ENCODE assay signal across 14 cellular contexts in the genomic region with DNA sequence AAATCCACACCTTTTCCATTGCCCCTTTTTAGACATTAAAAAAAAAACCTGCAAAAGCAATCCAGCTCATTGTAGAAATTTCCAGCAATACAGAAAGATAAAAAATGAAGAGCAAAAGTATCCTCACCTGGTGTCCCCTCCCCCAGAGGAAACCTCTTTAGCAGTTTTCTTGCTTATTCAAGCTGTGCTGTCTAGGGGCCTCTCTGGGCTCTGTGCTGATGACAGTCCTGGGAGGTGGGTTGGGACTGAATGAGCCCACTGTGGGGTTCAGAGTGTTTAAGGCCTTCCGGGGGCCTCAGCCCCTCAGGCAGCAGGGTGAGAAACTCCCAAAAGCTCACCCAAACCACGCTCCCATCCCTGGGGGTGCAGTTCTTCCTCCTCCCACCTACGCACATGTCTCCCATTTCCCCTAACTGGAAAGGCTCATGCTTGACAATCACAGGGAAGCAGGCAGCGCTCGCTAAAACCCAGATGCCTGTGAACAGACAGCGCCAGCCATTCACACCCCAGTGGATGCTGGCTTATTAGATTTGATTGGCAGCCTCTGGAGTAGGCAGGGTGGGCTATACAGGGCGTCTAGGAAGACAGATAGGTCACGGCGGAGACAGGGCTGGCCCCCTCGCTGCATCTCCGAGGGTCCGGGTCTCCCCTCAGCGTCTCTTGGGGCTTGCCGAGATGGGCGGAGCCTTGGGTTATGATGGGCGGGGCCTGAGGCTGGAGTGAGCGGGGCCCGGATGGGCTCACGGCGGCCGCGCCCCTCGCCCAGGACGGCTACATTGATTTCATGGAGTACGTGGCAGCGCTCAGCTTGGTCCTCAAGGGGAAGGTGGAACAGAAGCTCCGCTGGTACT. TPM values are rescaled to one million over a fixed set of nuclear protein-coding genes. Genes with fewer than 3 reads are reported as not detected.
DNase-seq lines count a peak whose midpoint lies in the region; ATAC-seq and TF ChIP-seq lines count a peak whose summit lies in the region.
"Had no signal": no experiment of that assay in that cellular context is flagged by ENCODE, and none has a peak within 500 bp of the region (broad histone marks: within the 10 kb centered on the region; RNA-seq: fewer than 3 reads in every experiment).

No MANE protein-coding gene starts in this region.

- no peak for DNase-seq in activated T-cell treated with anti-CD3 and anti-CD28 coated beads, Interleukin-2, amount 50 U/mL, for 4 hours
- no peak for DNase-seq in hepatocyte (ENCODE audit: low spot score)
- peak; percentile 85 for DNase-seq in retina
- DNase-seq in vagina (ENCODE audit: extremely low spot score in 2 of 2) = no peak
- no peak for DNase-seq in NCI-H1092 treated with DMSO at 0.1 percent for 48 hours (lab: John Stamatoyannopoulos, UW)
- no peak for DNase-seq in H4 (ENCODE audit: low spot score)
- no peak for DNase-seq in HK-2 (ENCODE audit: unreplicated experiment)
- DNase-seq: cerebellar nuclear complex, mammary epithelial cell, NCI-H82, right lobe of liver, SW 1271 had no signal

- H3K9me3 ChIP-seq in HUES6 (ENCODE audit: control insufficient read depth, insufficient read depth, low read depth, low read length) = no peaks in the 10 kb centered on the region
- no peaks in the 10 kb centered on the region for H3K9me3 ChIP-seq in hepatocyte (ENCODE audit: low read depth)
- H3K9me3 ChIP-seq in vagina = no peaks in the 10 kb centered on the region
- H3K9me3 ChIP-seq: right lobe of liver had no signal

- H3K4me1 Mint-ChIP-seq in activated T-cell treated with anti-CD3 and anti-CD28 coated beads, Interleukin-2, amount 50 U/mL, for 4 hours (ENCODE audit: low read depth) = peaks cover 3% of the 10 kb centered on the region

- peaks cover 28% of the 10 kb centered on the region for H3K4me1 ChIP-seq in HUES6 (ENCODE audit: control insufficient read depth, insufficient read depth, low read length)
- no peaks in the 10 kb centered on the region for H3K4me1 ChIP-seq in hepatocyte (ENCODE audit: insufficient read depth)
- H3K4me1 ChIP-seq in vagina = no peaks in the 10 kb centered on the region
- H3K4me1 ChIP-seq: right lobe of liver had no signal

- H3K4me3 ChIP-seq in HUES6 (ENCODE audit: low read depth, low read length) (peak overlapping the region; percentile 69), hepatocyte (no peak overlapping the region), vagina (no peak overlapping the region)
- H3K4me3 ChIP-seq: GM12878, right lobe of liver had no signal

- peak overlapping the region; percentile 45 for H3K9ac ChIP-seq in HUES6 (ENCODE audit: low read length)

- no peaks in the 10 kb centered on the region for H4K20me1 ChIP-seq in hepatocyte (ENCODE audit: insufficient read depth, poor library complexity, severe bottlenecking)

- no peaks in the 10 kb centered on the region for H3K9me3 Mint-ChIP-seq in activated T-cell treated with anti-CD3 and anti-CD28 coated beads, Interleukin-2, amount 50 U/mL, for 4 hours

- no peaks in the 10 kb centered on the region for H3K79me2 ChIP-seq in hepatocyte

- H3K4me2 ChIP-seq in hepatocyte = peak overlapping the region; percentile 70

- peak overlapping the region; percentile 1 for H2AFZ ChIP-seq in hepatocyte

- intact Hi-C loops in vagina (cut with DNase I) = no loop called here

- H3K27me3 ChIP-seq in HUES6 (ENCODE audit: control insufficient read depth, insufficient read depth, low read length) (no peaks in the 10 kb centered on the region), hepatocyte (no peaks in the 10 kb centered on the region), vagina (no peaks in the 10 kb centered on the region)
- H3K27me3 ChIP-seq: right lobe of liver had no signal

- TF ChIP-seq POLR2A in vagina (IDR thresholded peaks at IDR 0.05) = no peak

- H3K27ac ChIP-seq in HUES6 (ENCODE audit: low read depth, low read length) = peak overlapping the region; percentile 10; the same call in 1 of the 2 replicates
- no peak overlapping the region for H3K27ac ChIP-seq in hepatocyte
- no peak overlapping the region for H3K27ac ChIP-seq in vagina
- H3K27ac ChIP-seq: right lobe of liver had no signal

- no peaks in the 10 kb centered on the region for H3K36me3 Mint-ChIP-seq in activated T-cell treated with anti-CD3 and anti-CD28 coated beads, Interleukin-2, amount 50 U/mL, for 4 hours (ENCODE audit: insufficient read depth)

- 19% methylated on average over 27 of the region's 27 CpGs for WGBS in hepatocyte (ENCODE audit: low lambda C conversion rate, missing lambda C conversion rate)

- ATAC-seq in activated T-cell treated with anti-CD3 and anti-CD28 coated beads, Interleukin-2, amount 50 U/mL, for 4 hours = peak; percentile 37 to 54
- ATAC-seq: GM12878 had no signal

- H3K9me2 ChIP-seq in hepatocyte (replicated peaks; ENCODE audit: insufficient read depth) = no peaks in the 10 kb centered on the region

- no peaks in the 10 kb centered on the region for H3K36me3 ChIP-seq in HUES6 (ENCODE audit: control insufficient read depth, insufficient read depth, low read length)
- H3K36me3 ChIP-seq in hepatocyte (replicated peaks; ENCODE audit: insufficient read depth, low read depth) = no peaks in the 10 kb centered on the region
- H3K36me3 ChIP-seq in vagina = no peaks in the 10 kb centered on the region
- H3K36me3 ChIP-seq: right lobe of liver had no signal

- no peak overlapping the region for H3K4me3 Mint-ChIP-seq in activated T-cell treated with anti-CD3 and anti-CD28 coated beads, Interleukin-2, amount 50 U/mL, for 4 hours

- no peak for TF ChIP-seq CTCF in hepatocyte (IDR thresholded peaks at IDR 0.05; ENCODE audit: poor library complexity)
- no peak for TF ChIP-seq CTCF in vagina (IDR thresholded peaks at IDR 0.05)

- H3K27me3 Mint-ChIP-seq in activated T-cell treated with anti-CD3 and anti-CD28 coated beads, Interleukin-2, amount 50 U/mL, for 4 hours (ENCODE audit: low read depth) = peaks cover 17% of the 10 kb centered on the region

RNA-seq across cellular contexts. Expression of gene GUCA1A, which starts 4.6 kb away (rescaled TPM):
- not detected for total RNA-seq in activated T-cell treated with anti-CD3 and anti-CD28 coated beads, Interleukin-2, amount 50 U/mL, for 4 hours
- total RNA-seq in hepatocyte = 0.43 and 0.92 TPM in 2 replicates
- polyA plus RNA-seq in hepatocyte = 0.75 and 3.1 TPM in 2 replicates
- not detected for total RNA-seq in vagina
- not detected in 2 replicates for total RNA-seq in H4 (2014; rRNA removed; shearing (Covaris generic))
- total RNA-seq: GM12878, mammary epithelial cell, right lobe of liver had no signal
- polyA plus RNA-seq: GM12878, mammary epithelial cell had no signal

RNA-seq across cellular contexts. Expression of gene GUCA1B, which starts 17.0 kb away (rescaled TPM):
- 1 to 10 TPM in 2 of 3 donors, under 1 TPM in 1; 0.47 to 1.8 (median 1.2) TPM for total RNA-seq in activated T-cell treated with anti-CD3 and anti-CD28 coated beads, Interleukin-2, amount 50 U/mL, for 4 hours
- total RNA-seq in hepatocyte = 0.72 and 0.93 TPM in 2 replicates
- polyA plus RNA-seq in hepatocyte = 0.41 TPM in 1 of 2 replicates, not detected in the other
- total RNA-seq in vagina = not detected
- not detected in 2 replicates for total RNA-seq in H4 (2014; rRNA removed; shearing (Covaris generic))

RNA-seq across cellular contexts. Expression of gene C6orf132, which starts 35.3 kb away (rescaled TPM):
- total RNA-seq in activated T-cell treated with anti-CD3 and anti-CD28 coated beads, Interleukin-2, amount 50 U/mL, for 4 hours = under 1 TPM; 0.11 to 0.30 (median 0.29) TPM
- total RNA-seq in hepatocyte = 11.6 and 12.5 TPM in 2 replicates
- 9.4 and 10.5 TPM in 2 replicates for polyA plus RNA-seq in hepatocyte
- 78.6 TPM for total RNA-seq in vagina
- total RNA-seq in H4 (2014; rRNA removed; shearing (Covaris generic)) = not detected in 2 replicates

RNA-seq across cellular contexts. Expression of gene MRPS10, which starts 39.9 kb away (rescaled TPM):
- total RNA-seq in activated T-cell treated with anti-CD3 and anti-CD28 coated beads, Interleukin-2, amount 50 U/mL, for 4 hours = 10 to 100 TPM; 49.7 to 54.1 (median 52.1) TPM
- total RNA-seq in hepatocyte = 38.6 and 42.8 TPM in 2 replicates
- 26.8 and 27.7 TPM in 2 replicates for polyA plus RNA-seq in hepatocyte
- total RNA-seq in vagina = 21.4 TPM
- total RNA-seq in H4 (2014; rRNA removed; shearing (Covaris generic)) = 73.5 and 84.6 TPM in 2 replicates
